Comparison of ENCODE assay signal across 8 cellular contexts in genomic region chr2:101736861-101737291, GRCh38. TPM values are rescaled to one million over a fixed set of nuclear protein-coding genes. Genes with fewer than 3 reads are reported as not detected.
DNase-seq lines count a peak whose midpoint lies in the region; ATAC-seq and TF ChIP-seq lines count a peak whose summit lies in the region.

No MANE protein-coding gene starts in this region.

- no peaks in the 10 kb centered on the region for H3K36me3 Mint-ChIP-seq in CD8-positive, alpha-beta T cell

- intact Hi-C loops in CD8-positive, alpha-beta T cell (cut with DNase I, micrococcal nuclease) = loop anchor here in 1 of 2 experiments (5.0 kb wide), 1 partner anchor 35 kb away; no protein-coding TSS in a partner anchor
- intact Hi-C loops in dorsolateral prefrontal cortex (cut with DNase I) = loop anchor here in 1 of 2 donors (5.0 kb wide), 1 partner anchor 35 kb away; no protein-coding TSS in a partner anchor
- intact Hi-C loops in thyroid gland (cut with DNase I) = no loop called here

- no peak for DNase-seq in CD8-positive, alpha-beta T cell
- DNase-seq in MV-4-11 (lab: John Stamatoyannopoulos, UW) (peak; percentile 68), dorsolateral prefrontal cortex (no peak), osteoblast (ENCODE audit: insufficient read length, low spot score, missing footprints) (peak; percentile 91), NCI-H2227 (lab: John Stamatoyannopoulos, UW; ENCODE audit: unreplicated experiment) (no peak), thyroid gland (no peak)

- H2AFZ ChIP-seq in osteoblast (ENCODE audit: low read length) = no peak overlapping the region

- ATAC-seq in CD8-positive, alpha-beta T cell = peak; percentile 23
- ATAC-seq in GM18505 (IDR thresholded peaks at IDR 0.05; ENCODE audit: unreplicated experiment) = no peak
- no peak for ATAC-seq in HG03095 (IDR thresholded peaks at IDR 0.05; ENCODE audit: unreplicated experiment)

- no peaks in the 10 kb centered on the region for H3K36me3 ChIP-seq in CD8-positive, alpha-beta T cell (ENCODE audit: insufficient read depth, low read length)
- no peaks in the 10 kb centered on the region for H3K36me3 ChIP-seq in osteoblast (ENCODE audit: insufficient read depth, low read length)
- no peaks in the 10 kb centered on the region for H3K36me3 ChIP-seq in thyroid gland

- H3K27me3 ChIP-seq in CD8-positive, alpha-beta T cell (ENCODE audit: insufficient read depth, low read length) = no peaks in the 10 kb centered on the region
- H3K27me3 ChIP-seq in dorsolateral prefrontal cortex (no peaks in the 10 kb centered on the region), osteoblast (ENCODE audit: insufficient read depth, low read length) (no peaks in the 10 kb centered on the region), thyroid gland (no peaks in the 10 kb centered on the region)

- TF ChIP-seq POLR2A in GM18505 (IDR thresholded peaks at IDR 0.05; ENCODE audit: borderline replicate concordance, extremely low read depth, insufficient read depth, insufficient read length) (no peak), thyroid gland (IDR thresholded peaks at IDR 0.05) (no peak)

- H3K4me1 ChIP-seq in CD8-positive, alpha-beta T cell (ENCODE audit: insufficient read depth, low read length) = peaks cover 69% of the 10 kb centered on the region
- peaks cover 64% of the 10 kb centered on the region for H3K4me1 ChIP-seq in osteoblast (ENCODE audit: insufficient read depth, low read length)
- peaks cover 15 to 45% of the 10 kb centered on the region in 2 donors for H3K4me1 ChIP-seq in thyroid gland

- 58 to 60% methylated on average over 1 of the region's 1 CpG for WGBS in thyroid gland, 2 donors

- H3K27ac Mint-ChIP-seq in CD8-positive, alpha-beta T cell = peak overlapping the region; percentile 6

- no peaks in the 10 kb centered on the region for H3K9me3 Mint-ChIP-seq in CD8-positive, alpha-beta T cell

- H3K4me2 ChIP-seq in osteoblast (ENCODE audit: insufficient read depth, low read length) = peak overlapping the region; percentile 58

- peaks cover 88% of the 10 kb centered on the region for H3K4me1 Mint-ChIP-seq in CD8-positive, alpha-beta T cell (ENCODE audit: low read depth)

- H3K9me3 ChIP-seq in CD8-positive, alpha-beta T cell (ENCODE audit: low read length) = no peaks in the 10 kb centered on the region
- no peaks in the 10 kb centered on the region for H3K9me3 ChIP-seq in osteoblast (ENCODE audit: low read depth, low read length)
- H3K9me3 ChIP-seq in thyroid gland = no peaks in the 10 kb centered on the region

- H3K4me3 ChIP-seq in CD8-positive, alpha-beta T cell (ENCODE audit: low read depth, low read length) = no peak overlapping the region
- H3K4me3 ChIP-seq in dorsolateral prefrontal cortex (peak overlapping the region in 17 of 59 donors; percentile 1 to 41 (median 19)), osteoblast (ENCODE audit: insufficient read depth, low read length) (no peak overlapping the region), thyroid gland (replicated peaks in 1 of 3) (no peak overlapping the region)

- no peaks in the 10 kb centered on the region for H3K27me3 Mint-ChIP-seq in CD8-positive, alpha-beta T cell (ENCODE audit: low read depth)

- POLR2A ChIA-PET in CD8-positive, alpha-beta T cell (lab: Charles Lee) = interaction anchor here (1.1 to 1.3 kb wide), 2 partner anchors 11 to 15 kb away, joined by 3 to 5 read pairs; no protein-coding TSS in a partner anchor

- peaks cover 96% of the 10 kb centered on the region for H3K79me2 ChIP-seq in osteoblast (ENCODE audit: insufficient read depth, low read length)

- no peak overlapping the region for H3K27ac ChIP-seq in CD8-positive, alpha-beta T cell (ENCODE audit: low read depth, low read length)
- H3K27ac ChIP-seq in dorsolateral prefrontal cortex (peak overlapping the region; percentile 60 to 98 (median 94)), osteoblast (ENCODE audit: low read depth, low read length) (peak overlapping the region; percentile 56), thyroid gland (no peak overlapping the region)

- H3K4me3 Mint-ChIP-seq in CD8-positive, alpha-beta T cell = no peak overlapping the region

- H4K20me1 ChIP-seq in osteoblast (ENCODE audit: insufficient read depth, low read length) = peaks cover 81% of the 10 kb centered on the region

- CTCF ChIA-PET in CD8-positive, alpha-beta T cell (lab: Charles Lee) = interaction anchor here (1.0 kb wide), 1 partner anchor 86 kb away, joined by 3 read pairs; no protein-coding TSS in a partner anchor

- TF ChIP-seq CTCF in CD8-positive, alpha-beta T cell (IDR thresholded peaks at IDR 0.05) = no peak
- TF ChIP-seq CTCF in dorsolateral prefrontal cortex (IDR thresholded peaks at IDR 0.05 in 54 of 56, conservative IDR thresholded peaks at IDR 0.05 in 2 of 56; ENCODE audit: low read depth in 1 of 56, partially characterized antibody in 56 of 56) (no peak), osteoblast (IDR thresholded peaks at IDR 0.05; ENCODE audit: extremely low read depth, low read depth, low read length) (no peak), thyroid gland (IDR thresholded peaks at IDR 0.05) (no peak)

RNA-seq across cellular contexts. Expression of gene MAP4K4, which starts 39.4 kb away (rescaled TPM):
- 10 to 100 TPM; 72.4 TPM for total RNA-seq in CD8-positive, alpha-beta T cell
- total RNA-seq in dorsolateral prefrontal cortex (100 to 1,000 TPM; 137 to 701 (median 262) TPM), osteoblast (231 and 287 TPM in 2 replicates), thyroid gland (10 to 100 TPM; 33.8 to 47.3 (median 35.7) TPM)

Comparison
In these comparisons a context has a peak if more than half of its experiments do, and no peak if none do; other contexts are left out.
1. DNase-seq: peak in MV-4-11 (single experiment) and osteoblast (single experiment); none in CD8-positive, alpha-beta T cell (0 of 7), dorsolateral prefrontal cortex (0 of 10), NCI-H2227 (single experiment) and thyroid gland (0 of 2).
2. H3K27ac ChIP-seq: peak in dorsolateral prefrontal cortex (59 of 59) and osteoblast (single experiment); none in CD8-positive, alpha-beta T cell (single experiment) and thyroid gland (0 of 3).